9 cellular contexts compared by ENCODE assay signal in genomic region chr16:2025878-2026460, GRCh38. TPM values are rescaled to one million over a fixed set of nuclear protein-coding genes. Genes with fewer than 3 reads are reported as not detected.
DNase-seq lines count a peak whose midpoint lies in the region; ATAC-seq and TF ChIP-seq lines count a peak whose summit lies in the region.
"Had no signal": no experiment of that assay in that cellular context is flagged by ENCODE, and none has a peak within 500 bp of the region (broad histone marks: within the 10 kb centered on the region; RNA-seq: fewer than 3 reads in every experiment).

No MANE protein-coding gene starts in this region.

- peaks cover 9% of the 10 kb centered on the region for H3F3A ChIP-seq in SK-N-SH (replicated peaks; ENCODE audit: insufficient read depth)

- no peak overlapping the region for H2AFZ ChIP-seq in SK-N-SH (ENCODE audit: low read depth)

- H3K79me2 ChIP-seq in SK-N-SH (ENCODE audit: insufficient read depth) = peaks cover 15% of the 10 kb centered on the region; the same call in 1 of the 2 replicates

- H3K9me2 ChIP-seq in SK-N-SH = no peaks in the 10 kb centered on the region

- H3K36me3 ChIP-seq in SK-N-SH (replicated peaks in 1 of 2; ENCODE audit: control insufficient read depth in 1 of 2, insufficient read depth in 2 of 2, low read length in 1 of 2) (peaks cover 0 to 6% of the 10 kb centered on the region in 2 experiments), left lung (peaks cover 0 to 13% of the 10 kb centered on the region in 2 donors)

- intact Hi-C loops in activated B cell treated with CpG ODN at 0.5 μM for 24 hours (cut with micrococcal nuclease) (no loop called here), left lung (cut with DNase I) (no loop called here)

- TF ChIP-seq RAD21 in SK-N-SH (IDR thresholded peaks at IDR 0.05; ENCODE audit: low read length) = no peak

- peaks cover 19% of the 10 kb centered on the region for H3K4me1 Mint-ChIP-seq in activated B cell treated with CpG ODN at 0.5 μM for 24 hours
- H3K4me1 Mint-ChIP-seq in stimulated activated memory B cell treated with anti-CD40 and anti-IgM and Interleukin-4, amounts not matched to agents 10 μg/mL and 1 μg/mL and 100 μg/mL, for 72 hours = peaks cover 26% of the 10 kb centered on the region

- CTCF ChIA-PET in SK-N-SH (lab: Yijun Ruan, JAX) (interaction anchor here (1.3 to 6.5 kb wide), 5 partner anchors 14 to 126 kb away, joined by 3 to 68 read pairs (median 25); no protein-coding TSS in a partner anchor), activated B cell treated with CpG ODN at 0.5 μM for 24 hours (lab: Charles Lee) (interaction anchor here (0.6 to 1.7 kb wide), 2 partner anchors 82 to 115 kb away, joined by 4 to 6 read pairs; no protein-coding TSS in a partner anchor)

- no peak for TF ChIP-seq CTCF in SK-N-SH (IDR thresholded peaks at IDR 0.05)
- no peak for TF ChIP-seq CTCF in activated B cell treated with CpG ODN at 0.5 μM for 24 hours (IDR thresholded peaks at IDR 0.05)
- TF ChIP-seq CTCF in left lung (IDR thresholded peaks at IDR 0.05) = no peak

- DNase-seq in SK-N-SH = no peak
- no peak for DNase-seq in activated B cell treated with CpG ODN at 0.5 μM for 24 hours
- peak in 1 of 2 donors; percentile 68 for DNase-seq in left lung
- DNase-seq in Kasumi-1 (lab: John Stamatoyannopoulos, UW) = no peak
- DNase-seq: amniotic stem cell had no signal

- no peaks in the 10 kb centered on the region for H3K9me3 ChIP-seq in SK-N-SH
- H3K9me3 ChIP-seq in left lung = no peaks in the 10 kb centered on the region

- TF ChIP-seq EP300 in SK-N-SH (IDR thresholded peaks at IDR 0.05; ENCODE audit: borderline replicate concordance in 1 of 2, low read depth in 1 of 2, low read length in 1 of 2) = no peak

- H3K27ac ChIP-seq in SK-N-SH (ENCODE audit: low read depth in 2 of 2, low read length in 1 of 2) = no peak overlapping the region; a peak in 1 of 4 replicates
- peak overlapping the region; percentile 53 to 63 for H3K27ac ChIP-seq in left lung

- no peak for ATAC-seq in SK-N-SH treated with all-trans-retinoic acid at 6 μM for 48 hours
- no peak for ATAC-seq in activated B cell treated with CpG ODN at 0.5 μM for 24 hours (ENCODE audit: low read depth)
- no peak for ATAC-seq in left lung
- ATAC-seq in stimulated activated memory B cell treated with anti-CD40 and anti-IgM and Interleukin-4, amounts not matched to agents 10 μg/mL and 1 μg/mL and 100 μg/mL, for 72 hours = no peak
- no peak for ATAC-seq in GM21786 (IDR thresholded peaks at IDR 0.05; ENCODE audit: unreplicated experiment)
- ATAC-seq in GM19395 (IDR thresholded peaks at IDR 0.05; ENCODE audit: unreplicated experiment) = no peak

- peaks cover 17% of the 10 kb centered on the region for H3K27me3 Mint-ChIP-seq in activated B cell treated with CpG ODN at 0.5 μM for 24 hours
- H3K27me3 Mint-ChIP-seq in stimulated activated memory B cell treated with anti-CD40 and anti-IgM and Interleukin-4, amounts not matched to agents 10 μg/mL and 1 μg/mL and 100 μg/mL, for 72 hours = peaks cover 69% of the 10 kb centered on the region

- H3K36me3 Mint-ChIP-seq in activated B cell treated with CpG ODN at 0.5 μM for 24 hours (ENCODE audit: low read depth) = no peaks in the 10 kb centered on the region
- no peaks in the 10 kb centered on the region for H3K36me3 Mint-ChIP-seq in stimulated activated memory B cell treated with anti-CD40 and anti-IgM and Interleukin-4, amounts not matched to agents 10 μg/mL and 1 μg/mL and 100 μg/mL, for 72 hours

- WGBS in SK-N-SH (ENCODE audit: low lambda C conversion rate) = 92% methylated on average over 16 of the region's 16 CpGs

- H3K27me3 ChIP-seq in SK-N-SH (ENCODE audit: insufficient read depth) = no peaks in the 10 kb centered on the region
- H3K27me3 ChIP-seq in left lung = peaks cover 1 to 59% of the 10 kb centered on the region in 2 donors

- peak overlapping the region; percentile 61 for H3K4me3 Mint-ChIP-seq in activated B cell treated with CpG ODN at 0.5 μM for 24 hours
- H3K4me3 Mint-ChIP-seq in stimulated activated memory B cell treated with anti-CD40 and anti-IgM and Interleukin-4, amounts not matched to agents 10 μg/mL and 1 μg/mL and 100 μg/mL, for 72 hours = peak overlapping the region; percentile 60

- no peak overlapping the region for H3K27ac Mint-ChIP-seq in activated B cell treated with CpG ODN at 0.5 μM for 24 hours
- no peak overlapping the region for H3K27ac Mint-ChIP-seq in stimulated activated memory B cell treated with anti-CD40 and anti-IgM and Interleukin-4, amounts not matched to agents 10 μg/mL and 1 μg/mL and 100 μg/mL, for 72 hours

- H3K9ac ChIP-seq in SK-N-SH = 0 out of 2 replicates have a peak overlapping the region, but pooled peaks have one; percentile 10

- H3K4me2 ChIP-seq in SK-N-SH = peak overlapping the region; percentile 54; the same call in 1 of the 2 replicates

- peaks cover 8% of the 10 kb centered on the region; the same call in 1 of the 2 replicates for H4K20me1 ChIP-seq in SK-N-SH (ENCODE audit: insufficient read depth)

- H3K4me1 ChIP-seq in SK-N-SH (ENCODE audit: control insufficient read depth in 1 of 2, insufficient read depth in 2 of 2, low read depth in 1 of 2, low read length in 1 of 2) (peaks cover 7 to 29% of the 10 kb centered on the region in 2 experiments; a peak in 2 of 4 replicates), left lung (peaks cover 17 to 65% of the 10 kb centered on the region in 2 donors)

- peak overlapping the region; percentile 46 to 67; a peak in 1 of 4 replicates for H3K4me3 ChIP-seq in SK-N-SH (ENCODE audit: low read depth in 2 of 2, low read length in 1 of 2)
- H3K4me3 ChIP-seq in left lung = peak overlapping the region; percentile 25 to 67

- no peaks in the 10 kb centered on the region for H3K9me3 Mint-ChIP-seq in activated B cell treated with CpG ODN at 0.5 μM for 24 hours
- H3K9me3 Mint-ChIP-seq in stimulated activated memory B cell treated with anti-CD40 and anti-IgM and Interleukin-4, amounts not matched to agents 10 μg/mL and 1 μg/mL and 100 μg/mL, for 72 hours = no peaks in the 10 kb centered on the region

- POLR2A ChIA-PET in SK-N-SH (lab: Yijun Ruan, JAX) (no interaction called here), activated B cell treated with CpG ODN at 0.5 μM for 24 hours (lab: Charles Lee) (no interaction called here)

TF ChIP-seq in SK-N-SH, 30 proteins besides CTCF, POLR2A, EP300 and RAD21 (continues in another document):
- TF ChIP-seq RFX5 (IDR thresholded peaks at IDR 0.05; ENCODE audit: low read length) = no peak
- no peak for TF ChIP-seq NRF1 (IDR thresholded peaks at IDR 0.05; ENCODE audit: low read depth, low read length)
- TF ChIP-seq JUND (IDR thresholded peaks at IDR 0.05) = no peak
- TF ChIP-seq USF1 (IDR thresholded peaks at IDR 0.05; ENCODE audit: borderline replicate concordance, low read depth) = no peak

TF ChIP-seq in SK-N-SH treated with all-trans-retinoic acid at 6 μM for 48 hours, 23 proteins besides CTCF, POLR2A, EP300 and RAD21 (continues in another document):
- TF ChIP-seq PATZ1 (CRISPR knock-in tag; IDR thresholded peaks at IDR 0.05; ENCODE audit: borderline replicate concordance) (no peak), ISL1 (CRISPR knock-in tag; IDR thresholded peaks at IDR 0.05) (no peak), OSR1 (CRISPR knock-in tag; IDR thresholded peaks at IDR 0.05) (no peak), SNAI2 (CRISPR knock-in tag; IDR thresholded peaks at IDR 0.05) (no peak), ZFP3 (CRISPR knock-in tag; IDR thresholded peaks at IDR 0.05) (no peak), ESRRG (CRISPR knock-in tag; IDR thresholded peaks at IDR 0.05) (no peak), GLIS3 (CRISPR knock-in tag; IDR thresholded peaks at IDR 0.05) (no peak), BACH2 (CRISPR knock-in tag; IDR thresholded peaks at IDR 0.05; ENCODE audit: borderline replicate concordance) (no peak), ARNTL (CRISPR knock-in tag; IDR thresholded peaks at IDR 0.05; ENCODE audit: borderline replicate concordance, low read depth) (no peak)

RNA-seq across cellular contexts. Expression of gene NHERF2, which starts 0.7 kb away (rescaled TPM):
- 45.2 and 53.8 TPM in 2 replicates for polyA plus RNA-seq in SK-N-SH (2012; rRNA removed)
- 30.7 and 46.0 TPM in 2 replicates for polyA plus RNA-seq in SK-N-SH (2012; cell fraction: cytosol; rRNA removed)
- 43.9 and 70.4 TPM in 2 replicates for polyA plus RNA-seq in SK-N-SH (2012; cell fraction: nucleus; rRNA removed)
- total RNA-seq in activated B cell treated with CpG ODN at 0.5 μM for 24 hours (0.56 and 0.93 TPM in 2 replicates), left lung (100 to 1,000 TPM; 186 to 349 TPM)

RNA-seq across cellular contexts. Expression of gene NPW, which starts 6.4 kb away (rescaled TPM):
- polyA plus RNA-seq in SK-N-SH (2012; rRNA removed) = 0.62 and 1.1 TPM in 2 replicates
- polyA plus RNA-seq in SK-N-SH (2012; cell fraction: cytosol; rRNA removed) = 0.37 and 1.1 TPM in 2 replicates
- 6.7 and 14.8 TPM in 2 replicates for polyA plus RNA-seq in SK-N-SH (2012; cell fraction: nucleus; rRNA removed)
- 1.5 and 1.7 TPM in 2 replicates for total RNA-seq in activated B cell treated with CpG ODN at 0.5 μM for 24 hours
- total RNA-seq in left lung = 1 to 10 TPM in 1 of 2 donors, under 1 TPM in 1; 0.94 to 3.1 TPM

RNA-seq across cellular contexts. Expression of gene ZNF598, which starts 16.3 kb away (rescaled TPM):
- 38.1 and 47.8 TPM in 2 replicates for polyA plus RNA-seq in SK-N-SH (2012; rRNA removed)
- polyA plus RNA-seq in SK-N-SH (2012; cell fraction: cytosol; rRNA removed) = 19.2 and 29.4 TPM in 2 replicates
- polyA plus RNA-seq in SK-N-SH (2012; cell fraction: nucleus; rRNA removed) = 170 and 358 TPM in 2 replicates
- total RNA-seq in activated B cell treated with CpG ODN at 0.5 μM for 24 hours = 56.4 and 59.3 TPM in 2 replicates
- total RNA-seq in left lung = 10 to 100 TPM; 31.5 to 45.9 TPM

RNA-seq across cellular contexts. Expression of gene NTHL1, which starts 21.7 kb away (rescaled TPM):
- 72.9 and 77.3 TPM in 2 replicates for polyA plus RNA-seq in SK-N-SH (2012; rRNA removed)
- 32.1 and 51.5 TPM in 2 replicates for polyA plus RNA-seq in SK-N-SH (2012; cell fraction: cytosol; rRNA removed)
- polyA plus RNA-seq in SK-N-SH (2012; cell fraction: nucleus; rRNA removed) = 59.5 and 109 TPM in 2 replicates
- 10.5 and 11.5 TPM in 2 replicates for total RNA-seq in activated B cell treated with CpG ODN at 0.5 μM for 24 hours
- total RNA-seq in left lung = 10 to 100 TPM; 19.4 to 29.8 TPM

RNA-seq across cellular contexts. Expression of gene TSC2, which starts 21.8 kb away (rescaled TPM):
- 76.7 and 96.1 TPM in 2 replicates for polyA plus RNA-seq in SK-N-SH (2012; rRNA removed)
- 22.6 and 32.9 TPM in 2 replicates for polyA plus RNA-seq in SK-N-SH (2012; cell fraction: cytosol; rRNA removed)
- 376 and 625 TPM in 2 replicates for polyA plus RNA-seq in SK-N-SH (2012; cell fraction: nucleus; rRNA removed)
- total RNA-seq in activated B cell treated with CpG ODN at 0.5 μM for 24 hours = 130 and 139 TPM in 2 replicates
- 100 to 1,000 TPM; 116 to 126 TPM for total RNA-seq in left lung

Comparison
In these comparisons a context has a peak if more than half of its experiments do, and no peak if none do; other contexts are left out.
1. H3K27ac ChIP-seq: peak in left lung (2 of 2); none in SK-N-SH (0 of 2).
2. RNA of gene NHERF2, which starts 0.7 kb away (total RNA-seq): 186 to 349 TPM in left lung; 0.56 to 0.93 TPM in activated B cell treated with CpG ODN at 0.5 μM for 24 hours; every median in the first group is over 10 times any median in the second.